Comparison of ENCODE assay signal across 8 cellular contexts in genomic region chr2:9753665-9754531, GRCh38.
DNase-seq lines count a peak whose midpoint lies in the region; ATAC-seq and TF ChIP-seq lines count a peak whose summit lies in the region.

No MANE protein-coding gene starts in this region.

- peak; percentile 48 to 53 for DNase-seq in activated CD4-positive, alpha-beta T cell treated with anti-CD3 and anti-CD28 coated beads, Interleukin-2, amount 50 U/mL, for 4 hours
- peak; percentile 91 for DNase-seq in epithelial cell of esophagus (ENCODE audit: low read depth)
- DNase-seq in stimulated activated CD8-positive, alpha-beta memory T cell treated with anti-CD3 and anti-CD28 coated beads, Interleukin-15, amount 100 ng/mL, for 48 hours (ENCODE audit: low read depth in 2 of 2), result peak; percentile 40 to 63
- no peak for DNase-seq in T1000 (lab: John Stamatoyannopoulos, UW)
- DNase-seq in HCEC 1CT, result no peak
- DNase-seq in DMS153 (lab: John Stamatoyannopoulos, UW), result no peak

- ATAC-seq in GM21723 (IDR thresholded peaks at IDR 0.05; ENCODE audit: unreplicated experiment) (peak; percentile 36), GM19328 (IDR thresholded peaks at IDR 0.05; ENCODE audit: unreplicated experiment) (no peak)

- no peak for TF ChIP-seq CTCF in epithelial cell of esophagus (IDR thresholded peaks at IDR 0.05; ENCODE audit: insufficient read depth, low read depth, low read length, missing control alignments)

- H3K4me3 ChIP-seq in epithelial cell of esophagus (ENCODE audit: low read length), result no peak overlapping the region

Comparison
In these comparisons a context has a peak if more than half of its experiments do, and no peak if none do; other contexts are left out.
1. DNase-seq: peak in activated CD4-positive, alpha-beta T cell treated with anti-CD3 and anti-CD28 coated beads, Interleukin-2, amount 50 U/mL, for 4 hours (2 of 2), epithelial cell of esophagus (single experiment) and stimulated activated CD8-positive, alpha-beta memory T cell treated with anti-CD3 and anti-CD28 coated beads, Interleukin-15, amount 100 ng/mL, for 48 hours (2 of 2); none in T1000 (single experiment), HCEC 1CT (single experiment) and DMS153 (single experiment).